In the genomic region with DNA sequence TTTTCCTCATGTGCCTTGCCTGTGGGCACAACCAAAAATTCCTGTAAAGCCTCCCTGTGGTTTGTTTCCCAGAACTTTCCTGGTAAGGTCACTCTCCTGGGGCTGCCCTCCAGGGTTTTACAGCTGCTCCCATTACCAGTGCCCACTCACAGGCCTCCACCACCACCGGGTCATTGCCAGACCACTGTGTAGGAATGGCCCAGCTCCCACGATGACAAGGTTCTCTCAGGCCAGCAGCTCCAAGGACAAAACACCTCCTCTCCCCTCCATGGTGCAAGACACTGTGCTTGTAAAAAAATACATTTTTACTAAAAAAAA, we compare ENCODE assay signal across 11 cellular contexts.
DNase-seq lines count a peak whose midpoint lies in the region; FAIRE-seq and TF ChIP-seq lines count a peak whose summit lies in the region.
"Had no signal": no experiment of that assay in that cellular context is flagged by ENCODE, and none has a peak within 500 bp of the region (broad histone marks: within the 10 kb centered on the region; RNA-seq: fewer than 3 reads in every experiment).

No MANE protein-coding gene starts in this region.

- H3K9me3 ChIP-seq in GM23248 (ENCODE audit: low read depth) (no peaks in the 10 kb centered on the region), adipocyte (ENCODE audit: control insufficient read depth, low read length) (no peaks in the 10 kb centered on the region), kidney (ENCODE audit: control insufficient read depth in 1 of 2, low read length in 2 of 2) (no peaks in the 10 kb centered on the region), thymus (ENCODE audit: control insufficient read depth) (no peaks in the 10 kb centered on the region), left ventricle myocardium inferior (replicated peaks) (no peaks in the 10 kb centered on the region)

- DNase-seq in GM23248 (peak; percentile 39), adipocyte (ENCODE audit: low read depth) (peak; percentile 30), kidney (peak; percentile 69), occipital lobe (lab: John Stamatoyannopoulos, UW) (no peak), SK-N-DZ (ENCODE audit: low spot score) (no peak), left ventricle myocardium inferior (no peak)
- no peak for DNase-seq in NK-92 treated with Interleukin-12 subunit alpha and Interleukin-12 subunit beta, amount 100 ng/mL, for 24 hours (lab: John Stamatoyannopoulos, UW)
- DNase-seq: activated B cell treated with CpG ODN at 0.5 μM for 24 hours; CD8-positive, alpha-beta memory T cell; stimulated activated naive CD4-positive, alpha-beta T cell had no signal

- H3K27ac ChIP-seq in GM23248, result peak overlapping the region; percentile 60
- H3K27ac ChIP-seq in kidney (ENCODE audit: low read depth in 2 of 2, low read length in 2 of 2), result peak overlapping the region in 1 of 2 donors; percentile 16
- H3K27ac ChIP-seq in thymus (ENCODE audit: low read depth), result peak overlapping the region; percentile 8
- H3K27ac ChIP-seq in left ventricle myocardium inferior (replicated peaks), result no peak overlapping the region

- H4K20me1 ChIP-seq in GM23248 (ENCODE audit: insufficient read depth), result no peaks in the 10 kb centered on the region

- no peak overlapping the region for H3K4me2 ChIP-seq in GM23248 (ENCODE audit: unreplicated experiment)

- H2AFZ ChIP-seq in GM23248, result no peak overlapping the region

- intact Hi-C loops in kidney (cut with DNase I) (no loop called here), left ventricle myocardium inferior (cut with micrococcal nuclease) (loop anchor here (5.0 kb wide), 1 partner anchor 128 kb away; no protein-coding TSS in a partner anchor)

- no peak overlapping the region for H3K9ac ChIP-seq in GM23248
- H3K9ac ChIP-seq in adipocyte (ENCODE audit: low read length), result no peak overlapping the region
- no peak overlapping the region for H3K9ac ChIP-seq in kidney (ENCODE audit: low read length in 2 of 2)

- in situ Hi-C loops in GM23248 (cut with MboI), result no loop called here

- FAIRE-seq in kidney (lab: Jason Lieb, UNC), result no peak

- TF ChIP-seq CTCF in kidney (IDR thresholded peaks at IDR 0.05; ENCODE audit: borderline replicate concordance, extremely low read depth, insufficient read depth) (no peak), left ventricle myocardium inferior (IDR thresholded peaks at IDR 0.05; ENCODE audit: borderline replicate concordance) (no peak)

- H3K4me1 ChIP-seq in GM23248 (ENCODE audit: insufficient read depth) (peaks cover 41% of the 10 kb centered on the region), adipocyte (ENCODE audit: control insufficient read depth, insufficient read depth, low read length) (peaks cover 46% of the 10 kb centered on the region), kidney (ENCODE audit: control insufficient read depth in 1 of 2, insufficient read depth in 1 of 2, low read depth in 1 of 2, low read length in 2 of 2) (peaks cover 9 to 13% of the 10 kb centered on the region in 2 donors), thymus (ENCODE audit: control insufficient read depth, insufficient read depth, low read length) (no peaks in the 10 kb centered on the region), left ventricle myocardium inferior (peaks cover 41% of the 10 kb centered on the region)

- 11 to 16% methylated on average over 2 of the region's 2 CpGs for WGBS in GM23248 (ENCODE audit: low coverage in 1 of 2, low lambda C conversion rate in 2 of 2, missing lambda C conversion rate in 2 of 2), 2 experiments
- 95% methylated on average over 2 of the region's 2 CpGs for WGBS in thymus

- no peaks in the 10 kb centered on the region for H3K27me3 ChIP-seq in GM23248 (replicated peaks; ENCODE audit: insufficient read depth)
- no peaks in the 10 kb centered on the region for H3K27me3 ChIP-seq in adipocyte (replicated peaks; ENCODE audit: control insufficient read depth, insufficient read depth, low read length)
- no peaks in the 10 kb centered on the region for H3K27me3 ChIP-seq in thymus (ENCODE audit: control insufficient read depth, insufficient read depth)
- no peaks in the 10 kb centered on the region for H3K27me3 ChIP-seq in left ventricle myocardium inferior (ENCODE audit: low read depth)

- H3F3A ChIP-seq in GM23248 (ENCODE audit: insufficient read depth), result peaks cover 43% of the 10 kb centered on the region

- H3K9me2 ChIP-seq in GM23248 (ENCODE audit: insufficient read depth), result no peaks in the 10 kb centered on the region

- H3K36me3 ChIP-seq in GM23248 (ENCODE audit: low read depth), result no peaks in the 10 kb centered on the region
- H3K36me3 ChIP-seq in adipocyte (ENCODE audit: control insufficient read depth, insufficient read depth, low read length, severe bottlenecking), result no peaks in the 10 kb centered on the region
- no peaks in the 10 kb centered on the region for H3K36me3 ChIP-seq in kidney (ENCODE audit: control insufficient read depth in 1 of 2, insufficient read depth in 2 of 2, low read length in 2 of 2)
- no peaks in the 10 kb centered on the region for H3K36me3 ChIP-seq in thymus (ENCODE audit: control insufficient read depth, insufficient read depth)
- H3K36me3 ChIP-seq in left ventricle myocardium inferior, result no peaks in the 10 kb centered on the region

- peaks cover 3% of the 10 kb centered on the region for H3K79me2 ChIP-seq in GM23248 (ENCODE audit: insufficient read depth)

- H3K4me3 ChIP-seq in GM23248, result no peak overlapping the region
- no peak overlapping the region for H3K4me3 ChIP-seq in adipocyte (ENCODE audit: low read length)
- no peak overlapping the region for H3K4me3 ChIP-seq in kidney (ENCODE audit: low read length in 2 of 2)
- no peak overlapping the region for H3K4me3 ChIP-seq in thymus (ENCODE audit: low read length)
- H3K4me3 ChIP-seq in left ventricle myocardium inferior, result no peak overlapping the region

Comparison
In these comparisons a context has a peak if more than half of its experiments do, and no peak if none do; other contexts are left out.
1. DNase-seq: peak in GM23248 (single experiment), adipocyte (single experiment) and kidney (single experiment); none in occipital lobe (single experiment), SK-N-DZ (single experiment), left ventricle myocardium inferior (single experiment) and NK-92 treated with Interleukin-12 subunit alpha and Interleukin-12 subunit beta, amount 100 ng/mL, for 24 hours (single experiment).